ENCODE assay signal across 9 cellular contexts in the genomic region with DNA sequence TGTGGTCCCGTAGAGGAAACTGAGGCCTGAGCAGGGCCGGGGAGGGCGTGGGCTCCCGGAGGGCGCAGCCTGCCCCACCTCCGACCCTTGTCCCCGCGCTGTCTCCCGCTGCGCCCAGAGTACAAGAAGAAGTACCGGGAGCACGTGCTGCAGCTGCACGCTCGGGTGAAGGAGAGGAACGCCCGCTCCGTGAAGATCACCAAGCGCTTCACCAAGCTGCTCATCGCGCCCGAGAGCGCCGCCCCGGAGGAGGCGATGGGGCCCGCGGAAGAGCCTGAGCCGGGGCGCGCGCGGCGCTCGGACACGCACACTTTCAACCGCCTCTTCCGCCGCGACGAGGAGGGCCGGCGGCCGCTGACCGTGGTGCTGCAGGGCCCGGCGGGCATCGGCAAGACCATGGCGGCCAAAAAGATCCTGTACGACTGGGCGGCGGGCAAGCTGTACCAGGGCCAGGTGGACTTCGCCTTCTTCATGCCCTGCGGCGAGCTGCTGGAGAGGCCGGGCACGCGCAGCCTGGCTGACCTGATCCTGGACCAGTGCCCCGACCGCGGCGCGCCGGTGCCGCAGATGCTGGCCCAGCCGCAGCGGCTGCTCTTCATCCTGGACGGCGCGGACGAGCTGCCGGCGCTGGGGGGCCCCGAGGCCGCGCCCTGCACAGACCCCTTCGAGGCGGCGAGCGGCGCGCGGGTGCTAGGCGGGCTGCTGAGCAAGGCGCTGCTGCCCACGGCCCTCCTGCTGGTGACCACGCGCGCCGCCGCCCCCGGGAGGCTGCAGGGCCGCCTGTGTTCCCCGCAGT. TPM values are rescaled to one million over a fixed set of nuclear protein-coding genes. Genes with fewer than 3 reads are reported as not detected.
DNase-seq lines count a peak whose midpoint lies in the region; ATAC-seq, FAIRE-seq and TF ChIP-seq lines count a peak whose summit lies in the region.
"Had no signal": no experiment of that assay in that cellular context is flagged by ENCODE, and none has a peak within 500 bp of the region (broad histone marks: within the 10 kb centered on the region; RNA-seq: fewer than 3 reads in every experiment).

No MANE protein-coding gene starts in this region.

- POLR2A ChIA-PET in HEK293T (lab: Yijun Ruan, JAX): no interaction called here

- in situ Hi-C loops in ACHN (cut with HindIII; ENCODE audit: low pct_ligation_motif_present, low pct_unique_long_range_greater_than_20kb, low sequenced_read_pairs): no loop called here

- WGBS in testis, 2 donors: 1 to 2% methylated on average over 14 to 71 of the region's 93 CpGs

- no peak for TF ChIP-seq POLR2A in testis (IDR thresholded peaks at IDR 0.05)

- peaks cover 0 to 14% of the 10 kb centered on the region in 2 donors for H3K4me1 ChIP-seq in kidney (ENCODE audit: control insufficient read depth in 1 of 2, insufficient read depth in 1 of 2, low read depth in 1 of 2, low read length in 2 of 2)
- H3K4me1 ChIP-seq in testis: peaks cover 12% of the 10 kb centered on the region

- no peak overlapping the region for H3K27ac Mint-ChIP-seq in activated naive CD4-positive, alpha-beta T cell treated with anti-CD3 and anti-CD28 coated beads, Interleukin-2, amount 50 U/mL, for 72 hours

- H3K27ac ChIP-seq in kidney (ENCODE audit: low read depth in 2 of 2, low read length in 2 of 2): peak overlapping the region in 1 of 2 donors; percentile 32
- no peak overlapping the region for H3K27ac ChIP-seq in testis

- H3K27me3 ChIP-seq in testis: no peaks in the 10 kb centered on the region

- H3K9me3 ChIP-seq in kidney (ENCODE audit: control insufficient read depth in 1 of 2, low read length in 2 of 2): no peaks in the 10 kb centered on the region
- H3K9me3 ChIP-seq in testis: no peaks in the 10 kb centered on the region

- TF ChIP-seq CTCF in LNCAP (IDR thresholded peaks at IDR 0.05) (0 out of 2 replicates have a peak, but pooled peaks have one; percentile 22), kidney (IDR thresholded peaks at IDR 0.05; ENCODE audit: borderline replicate concordance, extremely low read depth, insufficient read depth) (no peak), testis (IDR thresholded peaks at IDR 0.05) (no peak)

- CTCF ChIA-PET in HEK293T (lab: Yijun Ruan, JAX): no interaction called here

- H3K36me3 ChIP-seq in kidney (ENCODE audit: control insufficient read depth in 1 of 2, insufficient read depth in 2 of 2, low read length in 2 of 2) (no peaks in the 10 kb centered on the region), testis (ENCODE audit: low read depth, missing control alignments) (no peaks in the 10 kb centered on the region)

- FAIRE-seq in kidney (lab: Jason Lieb, UNC): no peak

- ATAC-seq in activated naive CD4-positive, alpha-beta T cell treated with anti-CD3 and anti-CD28 coated beads, Interleukin-2, amount 50 U/mL, for 72 hours: peak; percentile 35 to 54
- ATAC-seq in HG03139 (IDR thresholded peaks at IDR 0.05; ENCODE audit: unreplicated experiment): no peak

- intact Hi-C loops in kidney (cut with DNase I): no loop called here
- intact Hi-C loops in testis (cut with DNase I; ENCODE audit: low total_unique reads): no loop called here

- no peak overlapping the region for H3K9ac ChIP-seq in kidney (ENCODE audit: low read length in 2 of 2)

- H3K9me3 Mint-ChIP-seq in activated naive CD4-positive, alpha-beta T cell treated with anti-CD3 and anti-CD28 coated beads, Interleukin-2, amount 50 U/mL, for 72 hours: peaks cover 3 to 13% of the 10 kb centered on the region in 2 donors

- DNase-seq in ACHN (peak; percentile 53), kidney (peak; percentile 83), testis (no peak), NK-92 (lab: John Stamatoyannopoulos, UW; ENCODE audit: unreplicated experiment) (no peak), HEK293T (ENCODE audit: extremely low spot score) (no peak)
- DNase-seq in activated naive CD4-positive, alpha-beta T cell treated with anti-CD3 and anti-CD28 coated beads, Interleukin-2, amount 50 U/mL, for 72 hours (ENCODE audit: low spot score in 2 of 2): peak; percentile 50 to 57

- H3K36me3 Mint-ChIP-seq in activated naive CD4-positive, alpha-beta T cell treated with anti-CD3 and anti-CD28 coated beads, Interleukin-2, amount 50 U/mL, for 72 hours: peaks cover 24 to 26% of the 10 kb centered on the region in 2 donors

- H3K4me3 ChIP-seq in kidney (ENCODE audit: low read length in 2 of 2) (peak overlapping the region in 1 of 2 donors; percentile 21), testis (peak overlapping the region; percentile 26 to 41)

TF ChIP-seq in HEK293T, 16 proteins besides CTCF, POLR2A, EP300 and RAD21:
- TF ChIP-seq HDGF (IDR thresholded peaks at IDR 0.05; ENCODE audit: borderline replicate concordance) (no peak), NFRKB (IDR thresholded peaks at IDR 0.05) (no peak), ARNT (IDR thresholded peaks at IDR 0.05) (no peak), BHLHE40 (IDR thresholded peaks at IDR 0.05; ENCODE audit: borderline replicate concordance) (no peak), SP1 (IDR thresholded peaks at IDR 0.05) (no peak), FOXA1 (IDR thresholded peaks at IDR 0.05) (no peak), ZNF384 (IDR thresholded peaks at IDR 0.05) (no peak), SUZ12 (IDR thresholded peaks at IDR 0.05) (no peak), FOXK2 (IDR thresholded peaks at IDR 0.05) (no peak), TARDBP (IDR thresholded peaks at IDR 0.05) (no peak), FOXM1 (IDR thresholded peaks at IDR 0.05; ENCODE audit: borderline replicate concordance) (no peak), LEF1 (IDR thresholded peaks at IDR 0.05; ENCODE audit: borderline replicate concordance) (no peak), L3MBTL2 (conservative IDR thresholded peaks at IDR 0.05) (no peak), ELF4 (IDR thresholded peaks at IDR 0.05) (no peak), CTBP1 (IDR thresholded peaks at IDR 0.05; ENCODE audit: borderline replicate concordance) (no peak)
- TF ChIP-seq, protein P1, sequence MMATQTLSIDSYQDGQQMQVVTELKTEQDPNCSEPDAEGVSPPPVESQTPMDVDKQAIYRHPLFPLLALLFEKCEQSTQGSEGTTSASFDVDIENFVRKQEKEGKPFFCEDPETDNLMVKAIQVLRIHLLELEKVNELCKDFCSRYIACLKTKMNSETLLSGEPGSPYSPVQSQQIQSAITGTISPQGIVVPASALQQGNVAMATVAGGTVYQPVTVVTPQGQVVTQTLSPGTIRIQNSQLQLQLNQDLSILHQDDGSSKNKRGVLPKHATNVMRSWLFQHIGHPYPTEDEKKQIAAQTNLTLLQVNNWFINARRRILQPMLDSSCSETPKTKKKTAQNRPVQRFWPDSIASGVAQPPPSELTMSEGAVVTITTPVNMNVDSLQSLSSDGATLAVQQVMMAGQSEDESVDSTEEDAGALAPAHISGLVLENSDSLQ (IDR thresholded peaks at IDR 0.05): no peak

RNA-seq across cellular contexts. Expression of gene NLRP6, which starts 2.0 kb away (rescaled TPM):
- total RNA-seq in activated naive CD4-positive, alpha-beta T cell treated with anti-CD3 and anti-CD28 coated beads, Interleukin-2, amount 50 U/mL, for 72 hours: 1 to 10 TPM in 1 of 2 donors, under 1 TPM in 1; 0.88 to 2.5 TPM
- total RNA-seq in kidney: 1.6 TPM
- 0.32 TPM for polyA plus RNA-seq in kidney (ENCODE audit: insufficient read depth, low read depth, low replicate concordance)
- 1 to 10 TPM in 1 of 2 donors, under 1 TPM in 1; 0.31 to 2.4 TPM for total RNA-seq in testis
- 0.26 TPM for polyA plus RNA-seq in testis (ENCODE audit: insufficient read depth, low read depth, low replicate concordance)
- total RNA-seq: pulmonary artery endothelial cell had no signal

RNA-seq across cellular contexts. Expression of gene PGGHG, which starts 8.8 kb away (rescaled TPM):
- 100 to 1,000 TPM in 1 of 2 donors, 10 to 100 TPM in 1; 97.8 to 695 TPM for total RNA-seq in activated naive CD4-positive, alpha-beta T cell treated with anti-CD3 and anti-CD28 coated beads, Interleukin-2, amount 50 U/mL, for 72 hours
- total RNA-seq in kidney (64.1 TPM), testis (10 to 100 TPM; 26.5 to 32.5 TPM)
- polyA plus RNA-seq in kidney (ENCODE audit: insufficient read depth, low read depth, low replicate concordance) (16.1 TPM), testis (ENCODE audit: insufficient read depth, low read depth, low replicate concordance) (8.2 TPM)

RNA-seq across cellular contexts. Expression of gene IFITM5, which starts 19.2 kb away (rescaled TPM):
- not detected for total RNA-seq in activated naive CD4-positive, alpha-beta T cell treated with anti-CD3 and anti-CD28 coated beads, Interleukin-2, amount 50 U/mL, for 72 hours
- total RNA-seq in kidney (not detected), testis (not detected)
- polyA plus RNA-seq in kidney (ENCODE audit: insufficient read depth, low read depth, low replicate concordance) (not detected), testis (ENCODE audit: insufficient read depth, low read depth, low replicate concordance) (not detected)
- total RNA-seq: pulmonary artery endothelial cell had no signal

RNA-seq across cellular contexts. Expression of gene IFITM2, which starts 27.5 kb away (rescaled TPM):
- total RNA-seq in activated naive CD4-positive, alpha-beta T cell treated with anti-CD3 and anti-CD28 coated beads, Interleukin-2, amount 50 U/mL, for 72 hours: 100 to 1,000 TPM; 385 to 785 TPM
- total RNA-seq in kidney (1,111 TPM), testis (100 to 1,000 TPM; 119 to 169 TPM)
- polyA plus RNA-seq in kidney (ENCODE audit: insufficient read depth, low read depth, low replicate concordance) (814 TPM), testis (ENCODE audit: insufficient read depth, low read depth, low replicate concordance) (283 TPM)

RNA-seq across cellular contexts. Expression of gene IFITM1, which starts 33.7 kb away (rescaled TPM):
- total RNA-seq in activated naive CD4-positive, alpha-beta T cell treated with anti-CD3 and anti-CD28 coated beads, Interleukin-2, amount 50 U/mL, for 72 hours: 100 to 1,000 TPM in 1 of 2 donors, 10 to 100 TPM in 1; 91.3 to 436 TPM
- total RNA-seq in kidney (440 TPM), testis (10 to 100 TPM; 63.1 to 93.3 TPM)
- polyA plus RNA-seq in kidney (ENCODE audit: insufficient read depth, low read depth, low replicate concordance) (248 TPM), testis (ENCODE audit: insufficient read depth, low read depth, low replicate concordance) (146 TPM)

Comparison
In these comparisons a context has a peak if more than half of its experiments do, and no peak if none do; other contexts are left out.
1. DNase-seq: peak in ACHN (single experiment), activated naive CD4-positive, alpha-beta T cell treated with anti-CD3 and anti-CD28 coated beads, Interleukin-2, amount 50 U/mL, for 72 hours (2 of 2) and kidney (single experiment); none in testis (single experiment), NK-92 (single experiment) and HEK293T (single experiment).